Comparison of ENCODE assay signal across 28 cellular contexts in genomic region chr20:20877079-20877478, GRCh38.
"Had no signal": no experiment of that assay in that cellular context is flagged by ENCODE, and none has a peak within 500 bp of the region (broad histone marks: within the 10 kb centered on the region; RNA-seq: fewer than 3 reads in every experiment).

No MANE protein-coding gene starts in this region.

- H3K27ac ChIP-seq: colonic mucosa, coronary artery, epithelial cell of prostate, esophagus muscularis mucosa, esophagus squamous epithelium, foreskin keratinocyte, gastrocnemius medialis, gastroesophageal sphincter, heart left ventricle, heart right ventricle had no signal

- H3K4me3 ChIP-seq: colonic mucosa, coronary artery, dorsolateral prefrontal cortex, esophagus muscularis mucosa, esophagus squamous epithelium, gastrocnemius medialis, gastroesophageal sphincter, heart left ventricle, heart right ventricle had no signal

- H3K36me3 ChIP-seq: colonic mucosa, esophagus muscularis mucosa, esophagus squamous epithelium, gastrocnemius medialis, gastroesophageal sphincter, heart left ventricle, heart right ventricle had no signal

- DNase-seq: colonic mucosa; cortex of kidney; dermis blood vessel endothelial cell; dorsolateral prefrontal cortex; effector CD4-positive, alpha-beta T cell; effector CD8-positive, alpha-beta T cell; effector memory CD4-positive, alpha-beta T cell; effector memory CD8-positive, alpha-beta T cell; endodermal cell; erythroblast; esophagus squamous epithelium; foreskin fibroblast; foreskin keratinocyte; foreskin melanocyte; gastrocnemius medialis; glutamatergic neuron; head of caudate nucleus; heart left ventricle; heart right ventricle had no signal

- H3K27me3 ChIP-seq: colonic mucosa, foreskin keratinocyte had no signal

- H3K9me3 ChIP-seq: colonic mucosa, esophagus muscularis mucosa, esophagus squamous epithelium, gastrocnemius medialis, gastroesophageal sphincter, heart left ventricle, heart right ventricle had no signal

- H3K4me1 ChIP-seq: colonic mucosa, esophagus muscularis mucosa, esophagus squamous epithelium, foreskin keratinocyte, gastrocnemius medialis, gastroesophageal sphincter, heart left ventricle, heart right ventricle had no signal

- ATAC-seq: effector memory CD8-positive, alpha-beta T cell; esophagus mucosa; foreskin keratinocyte; gastrocnemius medialis; gastroesophageal sphincter; heart left ventricle; heart right ventricle had no signal

- FAIRE-seq: colon, endometrium, endothelial cell of umbilical vein, frontal cortex had no signal
